In the genomic region with DNA sequence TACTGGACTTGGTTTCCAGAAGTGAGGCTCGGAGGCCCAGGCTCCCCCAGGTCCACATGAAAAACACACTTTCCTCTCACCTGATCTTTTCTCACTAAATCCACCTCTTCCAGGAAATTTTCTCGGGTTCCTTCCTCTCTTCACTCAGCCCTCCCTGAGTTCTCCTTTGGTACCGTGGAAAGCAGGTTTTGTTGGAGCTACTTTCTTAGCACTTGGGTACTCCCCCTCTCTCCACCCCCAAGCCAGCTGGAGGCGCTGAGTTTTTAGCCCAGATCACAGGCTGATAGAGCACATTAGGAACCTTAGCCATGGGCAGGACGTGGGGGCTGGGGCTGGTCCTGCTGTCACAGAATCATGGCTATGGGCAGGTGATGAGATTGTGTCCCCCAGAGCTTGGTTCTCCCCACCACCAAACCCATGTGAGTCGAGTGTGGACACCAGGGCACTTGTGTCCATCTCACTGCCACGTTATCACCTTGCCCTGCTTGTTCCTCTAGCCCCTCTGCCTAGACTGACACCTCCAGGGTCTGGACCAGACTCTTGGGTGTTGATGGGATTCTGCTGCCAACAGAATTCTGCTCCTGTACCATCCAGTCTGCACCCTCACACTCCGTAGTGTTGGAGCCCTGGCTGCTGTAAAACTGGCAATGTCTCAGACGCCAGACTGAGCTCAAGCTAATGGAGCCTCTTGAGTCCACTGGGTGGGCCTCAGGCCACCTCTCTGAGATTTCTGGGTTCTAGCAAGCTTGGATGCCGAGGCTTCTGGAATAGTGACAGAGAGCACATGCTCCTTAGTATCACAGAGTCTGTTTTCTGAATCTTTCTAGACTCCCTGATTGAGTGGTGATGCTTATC, we compare ENCODE assay signal across 23 cellular contexts.
DNase-seq lines count a peak whose midpoint lies in the region; ATAC-seq and TF ChIP-seq lines count a peak whose summit lies in the region.
"Had no signal": no experiment of that assay in that cellular context is flagged by ENCODE, and none has a peak within 500 bp of the region (broad histone marks: within the 10 kb centered on the region; RNA-seq: fewer than 3 reads in every experiment).

No MANE protein-coding gene starts in this region.

- H3K23ac ChIP-seq in neuronal stem cell (ENCODE audit: low read depth, low read length, poor library complexity) = no peak overlapping the region

- no peak overlapping the region for H2BK12ac ChIP-seq in neuronal stem cell (ENCODE audit: low read length)

- H2BK5ac ChIP-seq in neuronal stem cell (ENCODE audit: low read length) = no peak overlapping the region

- no peak for TF ChIP-seq CTCF in VCaP (conservative IDR thresholded peaks at IDR 0.05)

- no peaks in the 10 kb centered on the region for H3K27me3 Mint-ChIP-seq in activated naive CD4-positive, alpha-beta T cell treated with anti-CD3 and anti-CD28 coated beads, Interleukin-2, amount 50 U/mL, for 24 hours
- H3K27me3 Mint-ChIP-seq in activated naive CD4-positive, alpha-beta T cell treated with anti-CD3 and anti-CD28 coated beads for 36 hours (ENCODE audit: low read depth) = no peaks in the 10 kb centered on the region

- intact Hi-C loops in activated naive CD4-positive, alpha-beta T cell treated with anti-CD3 and anti-CD28 coated beads for 36 hours (cut with micrococcal nuclease) = loop anchor here (5.0 to 10.0 kb wide), 3 partner anchors 148 to 1505 kb away; no protein-coding TSS in a partner anchor

- no peak overlapping the region for H4K91ac ChIP-seq in neuronal stem cell (ENCODE audit: low read depth, low read length, poor library complexity)

- no peak overlapping the region for H3K4me3 Mint-ChIP-seq in activated naive CD4-positive, alpha-beta T cell treated with anti-CD3 and anti-CD28 coated beads, Interleukin-2, amount 50 U/mL, for 24 hours
- H3K4me3 Mint-ChIP-seq in activated naive CD4-positive, alpha-beta T cell treated with anti-CD3 and anti-CD28 coated beads for 36 hours = no peak overlapping the region
- H3K4me3 Mint-ChIP-seq: CD4-positive, alpha-beta memory T cell; GM23338; H9 had no signal

- H2AK5ac ChIP-seq in neuronal stem cell (ENCODE audit: low read depth, low read length) = peak overlapping the region; percentile 4

- H3K27ac ChIP-seq in VCaP (0 out of 2 replicates have a peak overlapping the region, but pooled peaks have one; percentile 19), neuronal stem cell (replicated peaks; ENCODE audit: low read length) (no peak overlapping the region)
- H3K27ac ChIP-seq: HL-60 had no signal

- H3K4me3 ChIP-seq in neuronal stem cell (ENCODE audit: low read length in 2 of 2) = no peak overlapping the region
- H3K4me3 ChIP-seq: GM23338 had no signal

- H3K36me3 Mint-ChIP-seq in activated naive CD4-positive, alpha-beta T cell treated with anti-CD3 and anti-CD28 coated beads, Interleukin-2, amount 50 U/mL, for 24 hours = no peaks in the 10 kb centered on the region
- H3K36me3 Mint-ChIP-seq in activated naive CD4-positive, alpha-beta T cell treated with anti-CD3 and anti-CD28 coated beads for 36 hours (ENCODE audit: low read depth) = no peaks in the 10 kb centered on the region
- H3K36me3 Mint-ChIP-seq: CD4-positive, alpha-beta memory T cell had no signal

- H3K9ac ChIP-seq in neuronal stem cell (ENCODE audit: low read depth, low read length, poor library complexity) = no peak overlapping the region

- H2AFZ ChIP-seq in neuronal stem cell (ENCODE audit: low read length) = no peak overlapping the region
- H2AFZ ChIP-seq: GM23338 had no signal

- no peaks in the 10 kb centered on the region for H3K9me3 ChIP-seq in neuronal stem cell (replicated peaks in 1 of 2; ENCODE audit: control insufficient read depth in 2 of 2, insufficient read depth in 1 of 2, low read depth in 1 of 2, low read length in 2 of 2)

- peaks cover 2% of the 10 kb centered on the region for H3K79me1 ChIP-seq in neuronal stem cell (ENCODE audit: low read depth, low read length)

- H2BK120ac ChIP-seq in neuronal stem cell (ENCODE audit: low read depth, low read length) = no peak overlapping the region

- CTCF ChIA-PET in activated naive CD4-positive, alpha-beta T cell treated with anti-CD3 and anti-CD28 coated beads for 36 hours (lab: Charles Lee) = interaction anchor here (9.4 kb wide), 1 partner anchor 66 kb away, joined by 178 read pairs; no protein-coding TSS in a partner anchor

- no CpG with 5 or more reads among the region's 10 CpGs for WGBS in neuronal stem cell (ENCODE audit: extremely low coverage in 2 of 2, insufficient read length in 2 of 2, insufficient replicate concordance in 1 of 2), 2 donors

- no peak overlapping the region for H3K14ac ChIP-seq in neuronal stem cell (ENCODE audit: low read length)

- no peak overlapping the region for H4K8ac ChIP-seq in neuronal stem cell (ENCODE audit: low read depth, low read length)

- DNase-seq in activated naive CD4-positive, alpha-beta T cell treated with anti-CD3 and anti-CD28 coated beads for 36 hours = no peak
- peak; percentile 43 for DNase-seq in islet precursor cell
- DNase-seq in neuronal stem cell (ENCODE audit: low spot score) = no peak
- no peak for DNase-seq in NCI-H2081 (lab: John Stamatoyannopoulos, UW)
- DNase-seq: C1 segment of cervical spinal cord; CD4-positive, alpha-beta memory T cell; COR-L47; H9; Karpas-422; NCI-H1092; NCI-H1417 treated with DMSO at 0.1 percent for 48 hours; NCI-H1694 treated with DMSO at 0.1 percent for 48 hours; NCI-H2081 treated with DMSO at 0.1 percent for 48 hours; NCI-H2171; NCI-H226; NCI-H510A; Right ventricle myocardium superior; RPMI8226 had no signal

- peaks cover 3 to 4% of the 10 kb centered on the region in 2 donors for H3K4me1 ChIP-seq in neuronal stem cell (ENCODE audit: control insufficient read depth in 2 of 2, insufficient read depth in 1 of 2, low read depth in 1 of 2, low read length in 2 of 2)

- no peak for ATAC-seq in HG03521 (IDR thresholded peaks at IDR 0.05; ENCODE audit: unreplicated experiment)
- ATAC-seq: GM23338 had no signal

- no peak overlapping the region for H2BK15ac ChIP-seq in neuronal stem cell (ENCODE audit: low read length)

- peak overlapping the region; percentile 11 for H3K27ac Mint-ChIP-seq in activated naive CD4-positive, alpha-beta T cell treated with anti-CD3 and anti-CD28 coated beads, Interleukin-2, amount 50 U/mL, for 24 hours
- H3K27ac Mint-ChIP-seq in activated naive CD4-positive, alpha-beta T cell treated with anti-CD3 and anti-CD28 coated beads for 36 hours = no peak overlapping the region
- H3K27ac Mint-ChIP-seq: CD4-positive, alpha-beta memory T cell; GM23338; H9 had no signal

- no peak overlapping the region for H3K18ac ChIP-seq in neuronal stem cell (ENCODE audit: low read length)

- H3K36me3 ChIP-seq in neuronal stem cell (replicated peaks in 1 of 2; ENCODE audit: control insufficient read depth in 2 of 2, insufficient read depth in 2 of 2, low read length in 2 of 2) = no peaks in the 10 kb centered on the region

- H3K4me2 ChIP-seq in neuronal stem cell (ENCODE audit: insufficient read depth, low read length, poor library complexity, severe bottlenecking) = no peak overlapping the region
- H3K4me2 ChIP-seq: GM23338 had no signal

- peaks cover 8% of the 10 kb centered on the region for H3K4me1 Mint-ChIP-seq in activated naive CD4-positive, alpha-beta T cell treated with anti-CD3 and anti-CD28 coated beads, Interleukin-2, amount 50 U/mL, for 24 hours
- peaks cover 42% of the 10 kb centered on the region for H3K4me1 Mint-ChIP-seq in activated naive CD4-positive, alpha-beta T cell treated with anti-CD3 and anti-CD28 coated beads for 36 hours (ENCODE audit: low read depth)

- H3K27me3 ChIP-seq in neuronal stem cell (ENCODE audit: control insufficient read depth in 3 of 3, insufficient read depth in 3 of 3, low read depth in 1 of 3, low read length in 3 of 3) = no peaks in the 10 kb centered on the region

- no peak overlapping the region for H3K4ac ChIP-seq in neuronal stem cell (ENCODE audit: low read length)

- H3K9me3 Mint-ChIP-seq in activated naive CD4-positive, alpha-beta T cell treated with anti-CD3 and anti-CD28 coated beads, Interleukin-2, amount 50 U/mL, for 24 hours = no peaks in the 10 kb centered on the region
- H3K9me3 Mint-ChIP-seq in activated naive CD4-positive, alpha-beta T cell treated with anti-CD3 and anti-CD28 coated beads for 36 hours = no peaks in the 10 kb centered on the region
- H3K9me3 Mint-ChIP-seq: CD4-positive, alpha-beta memory T cell; GM23338; H9 had no signal
